ENCODE assay signal across 32 cellular contexts in genomic region chrX:11130142-11130541, GRCh38.
"Had no signal": no experiment of that assay in that cellular context is flagged by ENCODE, and none has a peak within 500 bp of the region (broad histone marks: within the 10 kb centered on the region; RNA-seq: fewer than 3 reads in every experiment).

No MANE protein-coding gene starts in this region.

- H3K9me3 Mint-ChIP-seq: natural killer cell treated with Interleukin-12 subunit alpha and Interleukin-12 subunit beta and Interleukin-15 and Interleukin-18, amount 100 ng/mL, for 72 hours; stimulated activated naive CD8-positive, alpha-beta T cell treated with anti-CD3 and anti-CD28 coated beads, Interleukin-15, amount 100 ng/mL, for 72 hours had no signal

- H3K4me2 ChIP-seq: smooth muscle cell had no signal

- H3K27ac ChIP-seq: ovary, parathyroid adenoma, psoas muscle, right lobe of liver, sigmoid colon, spleen, suprapubic skin, testis, tibial artery, upper lobe of left lung, vagina had no signal

- H3K36me3 Mint-ChIP-seq: natural killer cell treated with Interleukin-12 subunit alpha and Interleukin-12 subunit beta and Interleukin-15 and Interleukin-18, amount 100 ng/mL, for 72 hours had no signal

- H3K4me3 ChIP-seq: ovary, psoas muscle, right lobe of liver, sigmoid colon, smooth muscle cell, spleen, suprapubic skin, testis, tibial artery, upper lobe of left lung, vagina had no signal

- H3K4me3 Mint-ChIP-seq: naive thymus-derived CD8-positive, alpha-beta T cell; natural killer cell treated with Interleukin-12 subunit alpha and Interleukin-12 subunit beta and Interleukin-15 and Interleukin-18, amount 100 ng/mL, for 72 hours; nephron progenitor cell; neural crest cell; stimulated activated memory B cell treated with anti-CD40 and anti-IgM and Interleukin-4, amounts not matched to agents 10 μg/mL and 1 μg/mL and 100 μg/mL, for 72 hours; stimulated activated naive CD8-positive, alpha-beta T cell treated with anti-CD3 and anti-CD28 coated beads, Interleukin-15, amount 100 ng/mL, for 72 hours had no signal

- H3K4me1 ChIP-seq: parathyroid adenoma, psoas muscle, right lobe of liver, sigmoid colon, spleen, suprapubic skin, testis, tibial artery, upper lobe of left lung, vagina had no signal

- DNase-seq: naive thymus-derived CD8-positive, alpha-beta T cell; nephron progenitor cell; occipital lobe; ovary; posterior cingulate gyrus; psoas muscle; right cardiac atrium; right lobe of liver; sigmoid colon; spleen; stimulated activated CD4-positive, alpha-beta T cell treated with anti-CD3 and anti-CD28 coated beads, Interleukin-12 subunit alpha, Interleukin-12 subunit beta, amount 100 ng/mL, for 4 hours; stimulated activated CD4-positive, alpha-beta T cell treated with anti-CD3 and anti-CD28 coated beads, Interleukin-1b, Interleukin-23, amount 100 ng/mL, for 48 hours; stimulated activated CD4-positive, alpha-beta T cell treated with anti-CD3 and anti-CD28 coated beads, Interleukin-4, amount 100 ng/mL, for 1 hour; stimulated activated CD4-positive, alpha-beta T cell treated with anti-CD3 and anti-CD28 coated beads, Interleukin-4, amount 100 ng/mL, for 4 hours; stimulated activated CD8-positive, alpha-beta memory T cell treated with anti-CD3 and anti-CD28 coated beads, Interleukin-4, amount 100 ng/mL, for 48 hours; stimulated activated naive CD4-positive, alpha-beta T cell; stimulated activated naive CD8-positive, alpha-beta T cell treated with anti-CD3 and anti-CD28 coated beads, Interleukin-15, amount 100 ng/mL, for 72 hours; stimulated activated naive CD8-positive, alpha-beta T cell treated with anti-CD3 and anti-CD28 coated beads, Interleukin-15, Interleukin-2, amounts not matched to agents 100 U/mL and 50 U/mL, for 24 hours; substantia nigra; tibial artery; trophoblast cell; upper lobe of left lung had no signal

- H3K79me2 ChIP-seq: parathyroid adenoma had no signal

- H3K9ac ChIP-seq: parathyroid adenoma had no signal

- H3K27me3 Mint-ChIP-seq: naive thymus-derived CD8-positive, alpha-beta T cell; natural killer cell treated with Interleukin-12 subunit alpha and Interleukin-12 subunit beta and Interleukin-15 and Interleukin-18, amount 100 ng/mL, for 72 hours; progenitor cell of endocrine pancreas; stimulated activated memory B cell treated with anti-CD40 and anti-IgM and Interleukin-4, amounts not matched to agents 10 μg/mL and 1 μg/mL and 100 μg/mL, for 72 hours; stimulated activated naive CD8-positive, alpha-beta T cell treated with anti-CD3 and anti-CD28 coated beads, Interleukin-15, amount 100 ng/mL, for 72 hours had no signal

- H3K27me3 ChIP-seq: ovary, right lobe of liver, sigmoid colon, spleen, suprapubic skin, testis, tibial artery, upper lobe of left lung, vagina had no signal

- ATAC-seq: naive thymus-derived CD8-positive, alpha-beta T cell; natural killer cell treated with Interleukin-12 subunit alpha and Interleukin-12 subunit beta and Interleukin-15 and Interleukin-18, amount 100 ng/mL, for 72 hours; psoas muscle; right cardiac atrium; right lobe of liver; stimulated activated memory B cell treated with anti-CD40 and anti-IgM and Interleukin-4, amounts not matched to agents 10 μg/mL and 1 μg/mL and 100 μg/mL, for 72 hours; stimulated activated naive CD8-positive, alpha-beta T cell treated with anti-CD3 and anti-CD28 coated beads, Interleukin-15, amount 100 ng/mL, for 72 hours; stimulated activated naive CD8-positive, alpha-beta T cell treated with anti-CD3 and anti-CD28 coated beads, Interleukin-15, Interleukin-2, amounts not matched to agents 100 U/mL and 50 U/mL, for 24 hours had no signal

- H2AFZ ChIP-seq: parathyroid adenoma had no signal

- H3K4me1 Mint-ChIP-seq: naive thymus-derived CD8-positive, alpha-beta T cell; nephron progenitor cell; neural crest cell; stimulated activated naive CD8-positive, alpha-beta T cell treated with anti-CD3 and anti-CD28 coated beads, Interleukin-15, amount 100 ng/mL, for 72 hours had no signal

- H3K9me3 ChIP-seq: ovary, psoas muscle, right lobe of liver, sigmoid colon, suprapubic skin, testis, tibial artery, upper lobe of left lung, vagina had no signal

- H3K27ac Mint-ChIP-seq: naive thymus-derived CD8-positive, alpha-beta T cell; natural killer cell treated with Interleukin-12 subunit alpha and Interleukin-12 subunit beta and Interleukin-15 and Interleukin-18, amount 100 ng/mL, for 72 hours; nephron progenitor cell; progenitor cell of endocrine pancreas; stimulated activated memory B cell treated with anti-CD40 and anti-IgM and Interleukin-4, amounts not matched to agents 10 μg/mL and 1 μg/mL and 100 μg/mL, for 72 hours; stimulated activated naive CD8-positive, alpha-beta T cell treated with anti-CD3 and anti-CD28 coated beads, Interleukin-15, amount 100 ng/mL, for 72 hours had no signal

- H3K36me3 ChIP-seq: ovary, right lobe of liver, sigmoid colon, spleen, suprapubic skin, tibial artery, upper lobe of left lung, vagina had no signal

- FAIRE-seq: urothelium cell line had no signal
